In the genomic region with DNA sequence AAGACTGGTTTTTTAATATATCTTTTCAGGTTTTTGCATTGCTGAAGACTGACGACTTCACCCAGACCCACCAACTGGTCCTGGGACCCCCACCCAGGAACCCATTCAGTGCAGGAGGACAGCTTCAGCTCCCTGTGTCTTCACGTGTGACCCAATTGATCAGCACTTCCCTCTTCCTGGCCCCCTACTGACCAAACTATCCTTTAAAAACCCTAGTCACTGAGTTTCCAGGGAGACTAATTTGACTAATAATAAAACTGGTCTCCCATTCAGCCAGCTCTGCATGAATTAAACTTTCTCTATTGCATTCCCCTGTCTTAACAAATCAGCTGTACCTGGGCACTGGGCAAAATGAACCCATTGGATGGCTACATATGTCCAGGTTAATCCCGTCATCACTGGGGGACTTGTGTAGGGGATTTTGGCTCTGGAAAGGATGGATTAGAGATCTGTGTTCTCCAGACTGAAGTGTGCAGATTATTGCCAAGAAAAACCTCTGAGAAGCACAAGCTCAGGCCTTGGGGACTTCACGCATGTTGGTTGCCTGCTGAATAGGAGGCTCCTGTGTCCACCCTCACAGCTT, we compare ENCODE assay signal across 1 cellular context.
TF ChIP-seq lines count a peak whose summit lies in the region.

No MANE protein-coding gene starts in this region.

TF ChIP-seq in GM23338, 12 proteins besides CTCF, POLR2A, EP300 and RAD21 (continued from another document):
- TF ChIP-seq, protein P1, sequence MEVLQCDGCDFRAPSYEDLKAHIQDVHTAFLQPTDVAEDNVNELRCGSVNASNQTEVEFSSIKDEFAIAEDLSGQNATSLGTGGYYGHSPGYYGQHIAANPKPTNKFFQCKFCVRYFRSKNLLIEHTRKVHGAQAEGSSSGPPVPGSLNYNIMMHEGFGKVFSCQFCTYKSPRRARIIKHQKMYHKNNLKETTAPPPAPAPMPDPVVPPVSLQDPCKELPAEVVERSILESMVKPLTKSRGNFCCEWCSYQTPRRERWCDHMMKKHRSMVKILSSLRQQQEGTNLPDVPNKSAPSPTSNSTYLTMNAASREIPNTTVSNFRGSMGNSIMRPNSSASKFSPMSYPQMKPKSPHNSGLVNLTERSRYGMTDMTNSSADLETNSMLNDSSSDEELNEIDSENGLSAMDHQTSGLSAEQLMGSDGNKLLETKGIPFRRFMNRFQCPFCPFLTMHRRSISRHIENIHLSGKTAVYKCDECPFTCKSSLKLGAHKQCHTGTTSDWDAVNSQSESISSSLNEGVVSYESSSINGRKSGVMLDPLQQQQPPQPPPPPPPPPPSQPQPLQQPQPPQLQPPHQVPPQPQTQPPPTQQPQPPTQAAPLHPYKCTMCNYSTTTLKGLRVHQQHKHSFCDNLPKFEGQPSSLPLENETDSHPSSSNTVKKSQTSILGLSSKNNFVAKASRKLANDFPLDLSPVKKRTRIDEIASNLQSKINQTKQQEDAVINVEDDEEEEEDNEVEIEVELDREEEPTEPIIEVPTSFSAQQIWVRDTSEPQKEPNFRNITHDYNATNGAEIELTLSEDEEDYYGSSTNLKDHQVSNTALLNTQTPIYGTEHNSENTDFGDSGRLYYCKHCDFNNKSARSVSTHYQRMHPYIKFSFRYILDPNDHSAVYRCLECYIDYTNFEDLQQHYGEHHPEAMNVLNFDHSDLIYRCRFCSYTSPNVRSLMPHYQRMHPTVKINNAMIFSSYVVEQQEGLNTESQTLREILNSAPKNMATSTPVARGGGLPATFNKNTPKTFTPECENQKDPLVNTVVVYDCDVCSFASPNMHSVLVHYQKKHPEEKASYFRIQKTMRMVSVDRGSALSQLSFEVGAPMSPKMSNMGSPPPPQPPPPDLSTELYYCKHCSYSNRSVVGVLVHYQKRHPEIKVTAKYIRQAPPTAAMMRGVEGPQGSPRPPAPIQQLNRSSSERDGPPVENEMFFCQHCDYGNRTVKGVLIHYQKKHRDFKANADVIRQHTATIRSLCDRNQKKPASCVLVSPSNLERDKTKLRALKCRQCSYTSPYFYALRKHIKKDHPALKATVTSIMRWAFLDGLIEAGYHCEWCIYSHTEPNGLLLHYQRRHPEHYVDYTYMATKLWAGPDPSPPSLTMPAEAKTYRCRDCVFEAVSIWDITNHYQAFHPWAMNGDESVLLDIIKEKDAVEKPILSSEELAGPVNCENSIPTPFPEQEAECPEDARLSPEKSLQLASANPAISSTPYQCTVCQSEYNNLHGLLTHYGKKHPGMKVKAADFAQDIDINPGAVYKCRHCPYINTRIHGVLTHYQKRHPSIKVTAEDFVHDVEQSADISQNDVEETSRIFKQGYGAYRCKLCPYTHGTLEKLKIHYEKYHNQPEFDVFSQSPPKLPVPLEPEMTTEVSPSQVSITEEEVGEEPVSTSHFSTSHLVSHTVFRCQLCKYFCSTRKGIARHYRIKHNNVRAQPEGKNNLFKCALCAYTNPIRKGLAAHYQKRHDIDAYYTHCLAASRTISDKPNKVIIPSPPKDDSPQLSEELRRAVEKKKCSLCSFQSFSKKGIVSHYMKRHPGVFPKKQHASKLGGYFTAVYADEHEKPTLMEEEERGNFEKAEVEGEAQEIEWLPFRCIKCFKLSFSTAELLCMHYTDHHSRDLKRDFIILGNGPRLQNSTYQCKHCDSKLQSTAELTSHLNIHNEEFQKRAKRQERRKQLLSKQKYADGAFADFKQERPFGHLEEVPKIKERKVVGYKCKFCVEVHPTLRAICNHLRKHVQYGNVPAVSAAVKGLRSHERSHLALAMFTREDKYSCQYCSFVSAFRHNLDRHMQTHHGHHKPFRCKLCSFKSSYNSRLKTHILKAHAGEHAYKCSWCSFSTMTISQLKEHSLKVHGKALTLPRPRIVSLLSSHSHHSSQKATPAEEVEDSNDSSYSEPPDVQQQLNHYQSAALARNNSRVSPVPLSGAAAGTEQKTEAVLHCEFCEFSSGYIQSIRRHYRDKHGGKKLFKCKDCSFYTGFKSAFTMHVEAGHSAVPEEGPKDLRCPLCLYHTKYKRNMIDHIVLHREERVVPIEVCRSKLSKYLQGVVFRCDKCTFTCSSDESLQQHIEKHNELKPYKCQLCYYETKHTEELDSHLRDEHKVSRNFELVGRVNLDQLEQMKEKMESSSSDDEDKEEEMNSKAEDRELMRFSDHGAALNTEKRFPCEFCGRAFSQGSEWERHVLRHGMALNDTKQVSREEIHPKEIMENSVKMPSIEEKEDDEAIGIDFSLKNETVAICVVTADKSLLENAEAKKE (CRISPR knock-in tag; IDR thresholded peaks at IDR 0.05) = peak; percentile 51; the same call in 1 of the 2 replicates
- TF ChIP-seq NANOG (IDR thresholded peaks at IDR 0.05; ENCODE audit: borderline replicate concordance) = 0 out of 2 replicates have a peak, but pooled peaks have one; percentile 5
- TF ChIP-seq ZNF331 (CRISPR knock-in tag; IDR thresholded peaks at IDR 0.05; ENCODE audit: low read depth) = no peak
